ENCODE assay signal across 10 cellular contexts in the genomic region with DNA sequence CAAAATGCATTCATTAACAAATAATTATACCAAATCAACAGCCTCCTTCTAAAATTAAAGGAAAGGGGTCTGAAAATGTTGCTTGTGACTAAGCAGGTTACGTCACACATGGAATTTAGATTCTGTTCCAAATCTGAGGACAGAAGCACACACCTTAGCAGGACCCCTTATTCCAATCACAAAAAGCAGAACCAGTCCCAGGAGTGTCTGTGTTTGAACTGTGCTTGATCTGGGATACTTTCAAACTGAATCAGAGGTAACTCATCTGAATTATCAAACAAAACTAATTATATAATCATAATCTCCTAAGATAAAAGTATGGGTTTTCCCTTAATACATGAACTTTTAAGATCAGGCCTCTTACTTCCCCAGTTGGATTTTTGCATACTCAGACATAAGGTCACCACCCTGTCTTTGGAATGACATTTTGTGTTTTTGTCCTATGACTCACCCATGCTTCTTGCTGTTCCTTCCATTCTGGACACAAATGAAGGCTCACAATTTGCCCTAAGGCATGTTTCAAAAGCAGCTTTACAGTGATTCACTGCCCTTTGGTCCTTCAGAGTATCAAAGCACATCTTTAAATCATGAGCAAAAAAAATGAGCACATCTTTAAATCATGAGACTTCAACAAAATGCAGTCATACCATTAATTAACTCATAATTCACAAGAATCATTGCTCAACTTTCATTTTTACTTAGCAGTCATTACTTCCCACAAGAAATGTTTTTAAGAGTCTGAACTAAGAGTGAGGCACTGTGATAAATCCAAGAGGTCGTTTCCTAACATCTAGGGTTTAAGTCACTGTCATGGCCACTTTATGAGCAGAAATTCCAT. TPM values are rescaled to one million over a fixed set of nuclear protein-coding genes. Genes with fewer than 3 reads are reported as not detected.
DNase-seq lines count a peak whose midpoint lies in the region; ATAC-seq and TF ChIP-seq lines count a peak whose summit lies in the region.
"Had no signal": no experiment of that assay in that cellular context is flagged by ENCODE, and none has a peak within 500 bp of the region (broad histone marks: within the 10 kb centered on the region; RNA-seq: fewer than 3 reads in every experiment).

No MANE protein-coding gene starts in this region.

- CTCF ChIA-PET in MCF 10A (lab: Yijun Ruan, JAX), result interaction anchor here (0.6 to 1.9 kb wide), 5 partner anchors 19 to 89 kb away, joined by 3 to 4 read pairs (median 4); no protein-coding TSS in a partner anchor

- no peak for TF ChIP-seq RAD21 in liver (IDR thresholded peaks at IDR 0.05)

- H3K27me3 Mint-ChIP-seq in activated naive CD8-positive, alpha-beta T cell treated with anti-CD3 and anti-CD28 coated beads, Interleukin-2, amount 50 U/mL, for 24 hours, result no peaks in the 10 kb centered on the region
- H3K27me3 Mint-ChIP-seq in activated naive CD8-positive, alpha-beta T cell treated with anti-CD3 and anti-CD28 coated beads for 36 hours, result no peaks in the 10 kb centered on the region
- no peaks in the 10 kb centered on the region for H3K27me3 Mint-ChIP-seq in MCF 10A (ENCODE audit: insufficient read depth, unreplicated experiment)
- H3K27me3 Mint-ChIP-seq: activated B cell treated with CpG ODN at 0.5 μM for 24 hours had no signal

- no peak overlapping the region for H3K27ac ChIP-seq in liver (ENCODE audit: low read depth in 1 of 2, low read length in 2 of 2)
- peak overlapping the region; percentile 43 to 82 for H3K27ac ChIP-seq in aorta (ENCODE audit: low read depth in 1 of 2, low read length in 2 of 2)

- H3K4me1 ChIP-seq in liver (ENCODE audit: control insufficient read depth in 4 of 4, insufficient read depth in 4 of 4, low read length in 3 of 4) (no peaks in the 10 kb centered on the region), aorta (ENCODE audit: control insufficient read depth in 1 of 2, insufficient read depth in 2 of 2, low read length in 2 of 2) (peaks cover 0 to 4% of the 10 kb centered on the region in 2 donors)

- no peaks in the 10 kb centered on the region for H3K36me3 Mint-ChIP-seq in activated naive CD8-positive, alpha-beta T cell treated with anti-CD3 and anti-CD28 coated beads, Interleukin-2, amount 50 U/mL, for 24 hours (ENCODE audit: low read depth)
- H3K36me3 Mint-ChIP-seq in activated naive CD8-positive, alpha-beta T cell treated with anti-CD3 and anti-CD28 coated beads for 36 hours, result no peaks in the 10 kb centered on the region
- H3K36me3 Mint-ChIP-seq in MCF 10A (ENCODE audit: insufficient read depth, unreplicated experiment), result peaks cover 22% of the 10 kb centered on the region

- peaks cover 0 to 1% (median 0%) of the 10 kb centered on the region in 4 donors for H3K9me3 ChIP-seq in liver (ENCODE audit: control insufficient read depth in 4 of 4, low read length in 3 of 4)
- no peaks in the 10 kb centered on the region for H3K9me3 ChIP-seq in aorta (ENCODE audit: control insufficient read depth, low read length)

- H3K27me3 ChIP-seq in liver (ENCODE audit: control insufficient read depth in 4 of 4, insufficient read depth in 4 of 4, low read length in 3 of 4) (no peaks in the 10 kb centered on the region), aorta (ENCODE audit: control insufficient read depth in 1 of 2, insufficient read depth in 2 of 2, low read length in 1 of 2) (no peaks in the 10 kb centered on the region)

- BruUV-seq in MCF 10A (replicated peaks; lab: Mats Ljungman, UMichigan), result no TSS peak

- POLR2A ChIA-PET in MCF 10A (lab: Yijun Ruan, JAX), result interaction anchor here (0.6 to 6.4 kb wide), 16 partner anchors 9 to 290 kb away, joined by 3 to 70 read pairs (median 5); a partner anchor contains a TSS

- H3K27ac Mint-ChIP-seq in activated naive CD8-positive, alpha-beta T cell treated with anti-CD3 and anti-CD28 coated beads, Interleukin-2, amount 50 U/mL, for 24 hours, result no peak overlapping the region
- H3K27ac Mint-ChIP-seq in activated naive CD8-positive, alpha-beta T cell treated with anti-CD3 and anti-CD28 coated beads for 36 hours, result no peak overlapping the region
- H3K27ac Mint-ChIP-seq in MCF 10A (ENCODE audit: low read depth, unreplicated experiment), result peak overlapping the region; percentile 10
- H3K27ac Mint-ChIP-seq: activated B cell treated with CpG ODN at 0.5 μM for 24 hours had no signal

- TF ChIP-seq CTCF in MCF 10A (IDR thresholded peaks at IDR 0.05; ENCODE audit: unreplicated experiment) (no peak), liver (IDR thresholded peaks at IDR 0.05; ENCODE audit: low read depth, low read length, missing input control) (no peak)

- H3K9ac ChIP-seq in liver (ENCODE audit: low read depth in 1 of 2, low read length in 2 of 2), result no peak overlapping the region

- 55% methylated on average over 2 of the region's 2 CpGs for WGBS in liver
- WGBS in aorta, 2 donors, result 25 to 30% methylated on average over 2 of the region's 2 CpGs

- H3K9me3 Mint-ChIP-seq in activated naive CD8-positive, alpha-beta T cell treated with anti-CD3 and anti-CD28 coated beads, Interleukin-2, amount 50 U/mL, for 24 hours, result no peaks in the 10 kb centered on the region
- no peaks in the 10 kb centered on the region for H3K9me3 Mint-ChIP-seq in activated naive CD8-positive, alpha-beta T cell treated with anti-CD3 and anti-CD28 coated beads for 36 hours
- no peaks in the 10 kb centered on the region for H3K9me3 Mint-ChIP-seq in MCF 10A (ENCODE audit: unreplicated experiment)
- H3K9me3 Mint-ChIP-seq: activated B cell treated with CpG ODN at 0.5 μM for 24 hours had no signal

- DNase-seq in activated naive CD8-positive, alpha-beta T cell treated with anti-CD3 and anti-CD28 coated beads, Interleukin-2, amount 50 U/mL, for 24 hours, result no peak
- DNase-seq in activated naive CD8-positive, alpha-beta T cell treated with anti-CD3 and anti-CD28 coated beads for 36 hours, result no peak
- DNase-seq in MCF 10A (ENCODE audit: unreplicated experiment), result peak; percentile 98
- DNase-seq in aorta, result no peak
- DNase-seq in GDM1 (lab: John Stamatoyannopoulos, UW), result no peak
- DNase-seq in activated T-cell treated with anti-CD3 and anti-CD28 coated beads, Interleukin-2, amount 50 U/mL, for 1 hour, result no peak
- DNase-seq in cerebellar cortex (ENCODE audit: low spot score), result no peak
- DNase-seq: activated B cell treated with CpG ODN at 0.5 μM for 24 hours, C1 segment of cervical spinal cord had no signal

- no peak overlapping the region for H3K4me3 ChIP-seq in liver (ENCODE audit: low read depth in 1 of 3, low read length in 3 of 3)
- H3K4me3 ChIP-seq in aorta (ENCODE audit: low read length in 2 of 2), result no peak overlapping the region

- intact Hi-C loops in MCF 10A (cut with micrococcal nuclease), result loop anchor here (1.0 kb wide), 1 partner anchor 35 kb away; no protein-coding TSS in a partner anchor
- intact Hi-C loops in aorta (cut with DNase I), result no loop called here

- H3K4me3 Mint-ChIP-seq in activated naive CD8-positive, alpha-beta T cell treated with anti-CD3 and anti-CD28 coated beads, Interleukin-2, amount 50 U/mL, for 24 hours, result no peak overlapping the region
- no peak overlapping the region for H3K4me3 Mint-ChIP-seq in activated naive CD8-positive, alpha-beta T cell treated with anti-CD3 and anti-CD28 coated beads for 36 hours
- H3K4me3 Mint-ChIP-seq in MCF 10A (ENCODE audit: unreplicated experiment), result peak overlapping the region; percentile 3
- H3K4me3 Mint-ChIP-seq: activated B cell treated with CpG ODN at 0.5 μM for 24 hours had no signal

- H3K4me1 Mint-ChIP-seq in activated naive CD8-positive, alpha-beta T cell treated with anti-CD3 and anti-CD28 coated beads, Interleukin-2, amount 50 U/mL, for 24 hours, result peaks cover 3% of the 10 kb centered on the region
- no peaks in the 10 kb centered on the region for H3K4me1 Mint-ChIP-seq in activated naive CD8-positive, alpha-beta T cell treated with anti-CD3 and anti-CD28 coated beads for 36 hours
- peaks cover 35% of the 10 kb centered on the region for H3K4me1 Mint-ChIP-seq in MCF 10A (ENCODE audit: insufficient read depth, unreplicated experiment)
- H3K4me1 Mint-ChIP-seq: activated B cell treated with CpG ODN at 0.5 μM for 24 hours had no signal

- H3K36me3 ChIP-seq in liver (ENCODE audit: control insufficient read depth in 4 of 4, insufficient read depth in 3 of 4, low read depth in 1 of 4, low read length in 3 of 4), result no peaks in the 10 kb centered on the region
- no peaks in the 10 kb centered on the region for H3K36me3 ChIP-seq in aorta (ENCODE audit: control insufficient read depth in 1 of 2, insufficient read depth in 2 of 2, low read length in 1 of 2)

- peak; percentile 54 for ATAC-seq in activated naive CD8-positive, alpha-beta T cell treated with anti-CD3 and anti-CD28 coated beads, Interleukin-2, amount 50 U/mL, for 24 hours
- peak; percentile 89 for ATAC-seq in aorta (ENCODE audit: low FRiP score)

TF ChIP-seq in liver, 16 proteins besides CTCF, POLR2A, EP300 and RAD21:
- TF ChIP-seq NR2F2 (IDR thresholded peaks at IDR 0.05) (peak; percentile 60), JUND (IDR thresholded peaks at IDR 0.05) (peak; percentile 47 to 53), HNF4A (conservative IDR thresholded peaks at IDR 0.05) (no peak)

RNA-seq across cellular contexts. Expression of a gene that starts 35.4 kb away (rescaled TPM):
- not detected for total RNA-seq in activated naive CD8-positive, alpha-beta T cell treated with anti-CD3 and anti-CD28 coated beads for 36 hours
- total RNA-seq in MCF 10A (2022) (91.0 and 140 TPM in 2 replicates), liver (1 to 10 TPM in 1 of 2 donors, under 1 TPM in 1; 0.89 to 1.8 TPM), aorta (10 to 100 TPM; 19.8 to 86.8 TPM)
- polyA plus RNA-seq in liver (under 1 TPM; 0.20 to 0.39 TPM), aorta (10 to 100 TPM in 1 of 2 donors, 1 to 10 TPM in 1; 3.3 to 11.9 TPM)
- total RNA-seq: activated B cell treated with CpG ODN at 0.5 μM for 24 hours had no signal

Comparison
In these comparisons a context has a peak if more than half of its experiments do, and no peak if none do; other contexts are left out.
1. H3K27ac ChIP-seq: peak in aorta (2 of 2); none in liver (0 of 2).
2. RNA of a gene that starts 35.4 kb away (total RNA-seq): 91.0 to 140 TPM in MCF 10A and 19.8 to 86.8 TPM in aorta; 0.89 to 1.8 TPM in liver and not detected in activated naive CD8-positive, alpha-beta T cell treated with anti-CD3 and anti-CD28 coated beads for 36 hours; every median in the first group is over 4 times any median in the second.